25 cellular contexts compared by ENCODE assay signal in genomic region chr7:17556247-17556646, GRCh38.
A peak's percentile ranks its signal among the peaks of the same experiment; 100 is the strongest.
DNase-seq lines count a peak whose midpoint lies in the region; FAIRE-seq and TF ChIP-seq lines count a peak whose summit lies in the region.
"Had no signal": no experiment of that assay in that cellular context is flagged by ENCODE, and none has a peak within 500 bp of the region (broad histone marks: within the 10 kb centered on the region; RNA-seq: fewer than 3 reads in every experiment).

No MANE protein-coding gene starts in this region.

- H3K4me3 ChIP-seq in MM.1S (ENCODE audit: low read length) (no peak overlapping the region), esophagus muscularis mucosa (no peak overlapping the region), mesenchymal stem cell (ENCODE audit: insufficient read depth in 1 of 2, low read depth in 1 of 2, low read length in 2 of 2) (no peak overlapping the region), suprapubic skin (no peak overlapping the region), A673 (ENCODE audit: low read depth, low read length, poor library complexity, severe bottlenecking) (no peak overlapping the region)
- H3K4me3 ChIP-seq in CD4-positive, alpha-beta memory T cell (ENCODE audit: low read length in 2 of 2), result no peak overlapping the region
- H3K4me3 ChIP-seq: body of pancreas, Peyer's patch, psoas muscle, SJCRH30 had no signal

- H3K27me3 Mint-ChIP-seq in CD14-positive monocyte (ENCODE audit: low read depth in 3 of 3), result peaks cover 8 to 19% (median 17%) of the 10 kb centered on the region in 3 donors
- H3K27me3 Mint-ChIP-seq in CD4-positive, alpha-beta memory T cell, result no peaks in the 10 kb centered on the region
- H3K27me3 Mint-ChIP-seq: activated T-cell treated with anti-CD3 and anti-CD28 coated beads, Interleukin-2, amount 50 U/mL, for 24 hours had no signal

- H3K36me3 Mint-ChIP-seq in CD14-positive monocyte, result no peaks in the 10 kb centered on the region
- H3K36me3 Mint-ChIP-seq in CD4-positive, alpha-beta memory T cell, result no peaks in the 10 kb centered on the region
- H3K36me3 Mint-ChIP-seq: memory B cell, WTC11 had no signal

- CTCF ChIA-PET in CD4-positive, alpha-beta memory T cell (lab: Charles Lee; ENCODE audit: partially characterized antibody), result no interaction called here
- CTCF ChIA-PET in A673 (lab: Charles Lee), result no interaction called here

- no peak overlapping the region for H2BK120ac ChIP-seq in mesenchymal stem cell (ENCODE audit: low read depth, low read length)

- POLR2A ChIA-PET in CD4-positive, alpha-beta memory T cell (lab: Charles Lee; ENCODE audit: partially characterized antibody), result no interaction called here
- POLR2A ChIA-PET in A673 (lab: Charles Lee; ENCODE audit: low non-redundant PET), result no interaction called here

- H3K27me3 ChIP-seq in MM.1S (replicated peaks; ENCODE audit: insufficient read depth, low read length) (no peaks in the 10 kb centered on the region), esophagus muscularis mucosa (no peaks in the 10 kb centered on the region), mesenchymal stem cell (ENCODE audit: control insufficient read depth in 1 of 2, insufficient read depth in 1 of 2, low read length in 2 of 2) (no peaks in the 10 kb centered on the region), suprapubic skin (no peaks in the 10 kb centered on the region), A673 (replicated peaks; ENCODE audit: insufficient read depth, low read depth, low read length, poor library complexity) (no peaks in the 10 kb centered on the region)
- no peaks in the 10 kb centered on the region for H3K27me3 ChIP-seq in CD4-positive, alpha-beta memory T cell (ENCODE audit: insufficient read depth, low read length)
- H3K27me3 ChIP-seq: body of pancreas, Peyer's patch, SJCRH30, upper lobe of left lung had no signal

- intact Hi-C loops in esophagus muscularis mucosa (cut with DNase I), result no loop called here
- intact Hi-C loops in CD14-positive monocyte (cut with micrococcal nuclease), result no loop called here
- intact Hi-C loops in CD4-positive, alpha-beta memory T cell (cut with micrococcal nuclease), result no loop called here
- intact Hi-C loops in A673 (cut with micrococcal nuclease; ENCODE audit: unreplicated experiment), result no loop called here

- H3K9me2 ChIP-seq in MM.1S (replicated peaks; ENCODE audit: insufficient read depth, low read length), result no peaks in the 10 kb centered on the region

- H3K4me3 Mint-ChIP-seq in CD14-positive monocyte, result no peak overlapping the region
- H3K4me3 Mint-ChIP-seq in CD4-positive, alpha-beta memory T cell, result no peak overlapping the region
- H3K4me3 Mint-ChIP-seq: activated CD4-positive, alpha-beta T cell treated with anti-CD3 and anti-CD28 coated beads, Interleukin-2, amount 10 ng/mL, durations not matched to agents 7 days and 5 days; activated T-cell treated with anti-CD3 and anti-CD28 coated beads, Interleukin-2, amount 50 U/mL, for 24 hours; memory B cell; WTC11 had no signal

- H3K4ac ChIP-seq in mesenchymal stem cell (ENCODE audit: low read depth in 1 of 2, low read length in 2 of 2), result peak overlapping the region in 1 of 2 experiments; percentile 99

- peaks cover 0 to 5% (median 3%) of the 10 kb centered on the region in 7 donors for H3K9me3 Mint-ChIP-seq in CD14-positive monocyte
- H3K9me3 Mint-ChIP-seq in CD4-positive, alpha-beta memory T cell, result no peaks in the 10 kb centered on the region
- H3K9me3 Mint-ChIP-seq: activated CD4-positive, alpha-beta T cell treated with anti-CD3 and anti-CD28 coated beads, Interleukin-2, amount 10 ng/mL, durations not matched to agents 7 days and 5 days; activated T-cell treated with anti-CD3 and anti-CD28 coated beads, Interleukin-2, amount 50 U/mL, for 24 hours; memory B cell had no signal

- peak overlapping the region in 2 of 7 donors; percentile 15 to 19 for H3K27ac Mint-ChIP-seq in CD14-positive monocyte
- H3K27ac Mint-ChIP-seq in CD4-positive, alpha-beta memory T cell, result no peak overlapping the region
- H3K27ac Mint-ChIP-seq: activated CD4-positive, alpha-beta T cell treated with anti-CD3 and anti-CD28 coated beads, Interleukin-2, amount 10 ng/mL, durations not matched to agents 7 days and 5 days; activated T-cell treated with anti-CD3 and anti-CD28 coated beads, Interleukin-2, amount 50 U/mL, for 24 hours; memory B cell; WTC11 had no signal

- H3K36me3 ChIP-seq in MM.1S (replicated peaks; ENCODE audit: insufficient read depth, low read length), result no peaks in the 10 kb centered on the region
- no peaks in the 10 kb centered on the region for H3K36me3 ChIP-seq in esophagus muscularis mucosa
- no peaks in the 10 kb centered on the region for H3K36me3 ChIP-seq in mesenchymal stem cell (ENCODE audit: control insufficient read depth in 1 of 2, insufficient read depth in 2 of 2, low read depth in 1 of 2, low read length in 2 of 2)
- no peaks in the 10 kb centered on the region for H3K36me3 ChIP-seq in suprapubic skin
- H3K36me3 ChIP-seq in CD4-positive, alpha-beta memory T cell (ENCODE audit: insufficient read depth, low read length), result no peaks in the 10 kb centered on the region
- no peaks in the 10 kb centered on the region for H3K36me3 ChIP-seq in A673 (ENCODE audit: insufficient read depth, low read length, poor library complexity, severe bottlenecking)
- H3K36me3 ChIP-seq: Peyer's patch, SJCRH30, upper lobe of left lung had no signal

- no peaks in the 10 kb centered on the region for H3K9me3 ChIP-seq in MM.1S (replicated peaks; ENCODE audit: insufficient read depth, low read length)
- H3K9me3 ChIP-seq in esophagus muscularis mucosa, result no peaks in the 10 kb centered on the region
- H3K9me3 ChIP-seq in mesenchymal stem cell (ENCODE audit: control insufficient read depth, low read length), result no peaks in the 10 kb centered on the region
- H3K9me3 ChIP-seq in suprapubic skin, result no peaks in the 10 kb centered on the region
- no peaks in the 10 kb centered on the region for H3K9me3 ChIP-seq in CD4-positive, alpha-beta memory T cell (ENCODE audit: control insufficient read depth in 1 of 2, low read length in 2 of 2)
- no peaks in the 10 kb centered on the region for H3K9me3 ChIP-seq in A673 (ENCODE audit: low read depth, low read length, poor library complexity, severe bottlenecking)
- H3K9me3 ChIP-seq: body of pancreas, Peyer's patch, psoas muscle, SJCRH30, upper lobe of left lung had no signal

- H3K9ac ChIP-seq in MM.1S (ENCODE audit: low read length) (no peak overlapping the region), mesenchymal stem cell (ENCODE audit: low read length) (no peak overlapping the region)

- TF ChIP-seq POLR2A in esophagus muscularis mucosa (IDR thresholded peaks at IDR 0.05; ENCODE audit: low read depth), result no peak
- no peak for TF ChIP-seq POLR2A in suprapubic skin (IDR thresholded peaks at IDR 0.05)
- no peak for TF ChIP-seq POLR2A in GM12892 (IDR thresholded peaks at IDR 0.05; ENCODE audit: low read depth, low read length)

- no TSS peak for BruUV-seq in A673 (replicated peaks; lab: Mats Ljungman, UMichigan)

- peak overlapping the region; percentile 91 for H4K8ac ChIP-seq in mesenchymal stem cell (ENCODE audit: low read length)

- H3F3A ChIP-seq in MM.1S (ENCODE audit: insufficient read depth, low read length), result no peaks in the 10 kb centered on the region

- H2BK15ac ChIP-seq in mesenchymal stem cell (ENCODE audit: low read depth, poor library complexity, severe bottlenecking), result peak overlapping the region; percentile 63

- H3K4me1 ChIP-seq in MM.1S (ENCODE audit: low read length) (0 out of 2 replicates have a peak, but pooled peaks cover 4% of the 10 kb centered on the region), esophagus muscularis mucosa (peaks cover 18 to 34% (median 26%) of the 10 kb centered on the region in 4 donors), mesenchymal stem cell (ENCODE audit: control insufficient read depth, insufficient read depth, low read depth, low read length) (peaks cover 4% of the 10 kb centered on the region), suprapubic skin (peaks cover 19% of the 10 kb centered on the region), A673 (ENCODE audit: insufficient read depth, low read length, poor library complexity, severe bottlenecking) (no peaks in the 10 kb centered on the region)
- H3K4me1 ChIP-seq in CD4-positive, alpha-beta memory T cell (ENCODE audit: insufficient read depth, low read length), result no peaks in the 10 kb centered on the region
- H3K4me1 ChIP-seq: psoas muscle, SJCRH30 had no signal

- FAIRE-seq in GM12892 (lab: Jason Lieb, UNC), result no peak
- FAIRE-seq: GM12891, small intestine had no signal

- peaks cover 22% of the 10 kb centered on the region for H3K79me1 ChIP-seq in mesenchymal stem cell (replicated peaks; ENCODE audit: low read length, poor library complexity, severe bottlenecking)

- no peaks in the 10 kb centered on the region for H3K79me2 ChIP-seq in MM.1S (ENCODE audit: low read length)

- no peak overlapping the region for H2AFZ ChIP-seq in MM.1S (ENCODE audit: low read length)
- no peak overlapping the region for H2AFZ ChIP-seq in mesenchymal stem cell (ENCODE audit: low read depth, low read length)

- H3K4me1 Mint-ChIP-seq in CD14-positive monocyte, result peaks cover 15% of the 10 kb centered on the region
- no peaks in the 10 kb centered on the region for H3K4me1 Mint-ChIP-seq in CD4-positive, alpha-beta memory T cell
- H3K4me1 Mint-ChIP-seq: activated CD4-positive, alpha-beta T cell treated with anti-CD3 and anti-CD28 coated beads, Interleukin-2, amount 10 ng/mL, durations not matched to agents 7 days and 5 days; memory B cell; WTC11 had no signal

- DNase-seq in MM.1S (peak; percentile 37), esophagus muscularis mucosa (ENCODE audit: extremely low spot score) (no peak), mesenchymal stem cell (peak; percentile 47), suprapubic skin (ENCODE audit: low spot score in 2 of 2) (no peak), CD14-positive monocyte (ENCODE audit: low spot score) (no peak), GM12892 (ENCODE audit: insufficient read length) (no peak), A673 (ENCODE audit: low spot score) (no peak)
- no peak for DNase-seq in CD4-positive, alpha-beta memory T cell
- DNase-seq: activated CD4-positive, alpha-beta T cell treated with anti-CD3 and anti-CD28 coated beads, Interleukin-2, amount 10 ng/mL, durations not matched to agents 7 days and 5 days; activated gamma-delta T cell treated with Interleukin-2 at 50 U/mL for 16 hours; activated T-cell treated with anti-CD3 and anti-CD28 coated beads, Interleukin-2, amount 50 U/mL, for 24 hours; body of pancreas; H7; NCI-H1105; NCI-H1930; NCI-H526; Peyer's patch; psoas muscle; SJCRH30; small intestine; stimulated activated CD4-positive, alpha-beta T cell treated with anti-CD3 and anti-CD28 coated beads, Interleukin-2, amount 100 ng/mL, for 24 hours; upper lobe of left lung had no signal

- no peak overlapping the region for H3K23ac ChIP-seq in mesenchymal stem cell (ENCODE audit: low read length in 2 of 2)

- no peak overlapping the region for H2BK5ac ChIP-seq in mesenchymal stem cell (ENCODE audit: low read depth, low read length, poor library complexity, severe bottlenecking)

- TF ChIP-seq CTCF in MM.1S (IDR thresholded peaks at IDR 0.05; ENCODE audit: low read length) (no peak), esophagus muscularis mucosa (IDR thresholded peaks at IDR 0.05) (no peak), suprapubic skin (IDR thresholded peaks at IDR 0.05) (no peak), CD14-positive monocyte (IDR thresholded peaks at IDR 0.05) (no peak), A673 (conservative IDR thresholded peaks at IDR 0.05; ENCODE audit: low read depth, low read length) (no peak)

- no peaks in the 10 kb centered on the region for H4K20me1 ChIP-seq in MM.1S (ENCODE audit: insufficient read depth, low read length)

- peak overlapping the region; percentile 49 to 88 for H2BK12ac ChIP-seq in mesenchymal stem cell (ENCODE audit: low read length in 2 of 2)

- no peak for TF ChIP-seq EP300 in esophagus muscularis mucosa (IDR thresholded peaks at IDR 0.05)
- no peak for TF ChIP-seq EP300 in suprapubic skin (IDR thresholded peaks at IDR 0.05)

- H3K4me2 ChIP-seq in MM.1S (ENCODE audit: low read depth, low read length) (no peak overlapping the region), mesenchymal stem cell (ENCODE audit: low read length, poor library complexity, severe bottlenecking) (peak overlapping the region; percentile 37)

- H2AK5ac ChIP-seq in mesenchymal stem cell (ENCODE audit: low read length, severe bottlenecking), result peak overlapping the region; percentile 76

- H3K27ac ChIP-seq in MM.1S (ENCODE audit: low read length) (no peak overlapping the region), esophagus muscularis mucosa (replicated peaks in 1 of 4) (peak overlapping the region in 3 of 4 donors; percentile 25 to 38 (median 32)), mesenchymal stem cell (ENCODE audit: low read length, poor library complexity, severe bottlenecking) (no peak overlapping the region), suprapubic skin (peak overlapping the region; percentile 23), A673 (ENCODE audit: low read depth, low read length, poor library complexity, severe bottlenecking) (no peak overlapping the region)
- no peak overlapping the region for H3K27ac ChIP-seq in CD4-positive, alpha-beta memory T cell (ENCODE audit: low read depth, low read length)
- H3K27ac ChIP-seq: Peyer's patch, psoas muscle, SJCRH30 had no signal

- H4K91ac ChIP-seq in mesenchymal stem cell (ENCODE audit: low read length), result peak overlapping the region; percentile 95

- peak overlapping the region in 1 of 2 experiments; percentile 84 for H3K14ac ChIP-seq in mesenchymal stem cell (ENCODE audit: low read length in 2 of 2)

- WGBS in esophagus muscularis mucosa, result 6% methylated on average over 1 of the region's 1 CpG
- WGBS in mesenchymal stem cell, result no CpG with 5 or more reads among the region's 1 CpG
- 35% methylated on average over 1 of the region's 1 CpG for WGBS in suprapubic skin

- peak overlapping the region; percentile 88 to 90 for H3K18ac ChIP-seq in mesenchymal stem cell (ENCODE audit: low read depth in 1 of 2, low read length in 2 of 2)

Comparison
In these comparisons a context has a peak if more than half of its experiments do, and no peak if none do; other contexts are left out.
1. DNase-seq: peak in MM.1S (single experiment) and mesenchymal stem cell (single experiment); none in esophagus muscularis mucosa (single experiment), suprapubic skin (0 of 2), CD14-positive monocyte (single experiment), CD4-positive, alpha-beta memory T cell (0 of 5), GM12892 (single experiment) and A673 (single experiment).
2. H3K27ac ChIP-seq: peak in esophagus muscularis mucosa (3 of 4) and suprapubic skin (single experiment); none in MM.1S (single experiment), mesenchymal stem cell (single experiment), CD4-positive, alpha-beta memory T cell (single experiment) and A673 (single experiment).